ENCODE assay signal across 17 cellular contexts in genomic region chr12:39351153-39351552, GRCh38.
"Had no signal": no experiment of that assay in that cellular context is flagged by ENCODE, and none has a peak within 500 bp of the region (broad histone marks: within the 10 kb centered on the region; RNA-seq: fewer than 3 reads in every experiment).

No MANE protein-coding gene starts in this region.

- DNase-seq: KBM-7, MV-4-11, NCI-H1048, NCI-H1105, NCI-H1417, NCI-H1436 treated with DMSO at 0.1 percent for 48 hours, NCI-H1694 treated with DMSO at 0.1 percent for 48 hours, NCI-H1930, NCI-H2081, NCI-H2107, NCI-H2227 treated with DMSO at 0.1 percent for 48 hours, NCI-H524, NCI-H526 treated with DMSO at 0.1 percent for 48 hours, NCI-H748 treated with DMSO at 0.1 percent for 48 hours, Right ventricle myocardium superior, RPMI8226, SIG-M5 had no signal
